In genomic region chr18:55422456-55423185, GRCh38 we compare ENCODE assay signal across 9 cellular contexts.
A peak's percentile ranks its signal among the peaks of the same experiment; 100 is the strongest.
DNase-seq lines count a peak whose midpoint lies in the region; ATAC-seq lines count a peak whose summit lies in the region.
"Had no signal": no experiment of that assay in that cellular context is flagged by ENCODE, and none has a peak within 500 bp of the region (broad histone marks: within the 10 kb centered on the region; RNA-seq: fewer than 3 reads in every experiment).

No MANE protein-coding gene starts in this region.

- H3K4me1 Mint-ChIP-seq in memory B cell: peaks cover 33% of the 10 kb centered on the region

- H3K36me3 Mint-ChIP-seq in memory B cell: no peaks in the 10 kb centered on the region

- no peaks in the 10 kb centered on the region for H3K36me3 ChIP-seq in urinary bladder (ENCODE audit: insufficient read depth)

- peak overlapping the region; percentile 20 for H3K4me3 ChIP-seq in urinary bladder (ENCODE audit: low read depth, low read length)

- no peaks in the 10 kb centered on the region for H3K9me3 Mint-ChIP-seq in memory B cell

- no peaks in the 10 kb centered on the region for H3K4me1 ChIP-seq in urinary bladder (ENCODE audit: insufficient read depth)

- peak overlapping the region; percentile 96 for H3K4me3 Mint-ChIP-seq in memory B cell

- peak overlapping the region; percentile 96 for H3K27ac Mint-ChIP-seq in memory B cell

- peak; percentile 26 to 72 for DNase-seq in NCI-H2081 (lab: John Stamatoyannopoulos, UW)
- no peak for DNase-seq in NCI-H2081 treated with DMSO at 0.1 percent for 48 hours (lab: John Stamatoyannopoulos, UW)
- DNase-seq in dermis blood vessel endothelial cell: peak; percentile 89
- peak; percentile 12 to 23 for DNase-seq in memory B cell (ENCODE audit: low spot score in 2 of 2)
- DNase-seq in T-helper 9 cell: no peak

- 52% methylated on average over 14 of the region's 14 CpGs for WGBS in urinary bladder

- ATAC-seq in memory B cell (ENCODE audit: low read depth): peak; percentile 51
- ATAC-seq in GM18519 (IDR thresholded peaks at IDR 0.05; ENCODE audit: low FRiP score, unreplicated experiment): no peak
- ATAC-seq in GM19395 (IDR thresholded peaks at IDR 0.05; ENCODE audit: unreplicated experiment): no peak

- H3K27me3 Mint-ChIP-seq in memory B cell: peaks cover 8% of the 10 kb centered on the region

- H3K27ac ChIP-seq in urinary bladder (ENCODE audit: low read depth): peak overlapping the region; percentile 56
- H3K27ac ChIP-seq: 22Rv1 had no signal

Comparison
In these comparisons a context has a peak if more than half of its experiments do, and no peak if none do; other contexts are left out.
1. DNase-seq: peak in NCI-H2081 (2 of 2), dermis blood vessel endothelial cell (single experiment) and memory B cell (2 of 2); none in NCI-H2081 treated with DMSO at 0.1 percent for 48 hours (single experiment) and T-helper 9 cell (single experiment).